ENCODE assay signal across 18 cellular contexts in genomic region chr11:109309153-109309552, GRCh38.
A peak's percentile ranks its signal among the peaks of the same experiment; 100 is the strongest.
DNase-seq lines count a peak whose midpoint lies in the region; ATAC-seq and TF ChIP-seq lines count a peak whose summit lies in the region.
"Had no signal": no experiment of that assay in that cellular context is flagged by ENCODE, and none has a peak within 500 bp of the region (broad histone marks: within the 10 kb centered on the region; RNA-seq: fewer than 3 reads in every experiment).

No MANE protein-coding gene starts in this region.

- no peaks in the 10 kb centered on the region for H3F3A ChIP-seq in PC-9 (ENCODE audit: insufficient read depth, low read depth)

- no peaks in the 10 kb centered on the region for H3K36me3 ChIP-seq in PC-9 (ENCODE audit: low read depth)
- no peaks in the 10 kb centered on the region for H3K36me3 ChIP-seq in gastrocnemius medialis
- H3K36me3 ChIP-seq: prostate gland, SJSA1 had no signal

- H3K9me2 ChIP-seq in PC-9 (ENCODE audit: insufficient read depth) = no peaks in the 10 kb centered on the region

- H3K4me1 ChIP-seq in PC-9 (replicated peaks; ENCODE audit: insufficient read depth) = no peaks in the 10 kb centered on the region
- H3K4me1 ChIP-seq in gastrocnemius medialis = no peaks in the 10 kb centered on the region
- H3K4me1 ChIP-seq: prostate gland, SJSA1 had no signal

- H3K4me3 ChIP-seq in retinal pigment epithelial cell (ENCODE audit: low read length) (no peak overlapping the region), PC-9 (no peak overlapping the region), gastrocnemius medialis (no peak overlapping the region)
- H3K4me3 ChIP-seq: prostate gland, SJSA1 had no signal

- peak in 2 of 3 experiments; percentile 52 to 63 for DNase-seq in NCI-H1417 (lab: John Stamatoyannopoulos, UW)
- DNase-seq in NCI-H1417 treated with DMSO at 0.1 percent for 48 hours (lab: John Stamatoyannopoulos, UW) = no peak
- DNase-seq in NCI-H2171 (lab: John Stamatoyannopoulos, UW) = peak; percentile 26
- peak; percentile 38 for DNase-seq in amniotic epithelial cell (ENCODE audit: low read depth)
- peak; percentile 28 for DNase-seq in retinal pigment epithelial cell (ENCODE audit: low read depth)
- DNase-seq in PC-9 = no peak
- no peak for DNase-seq in gastrocnemius medialis
- DNase-seq in DMS114 treated with DMSO at 0.1 percent for 48 hours (lab: John Stamatoyannopoulos, UW; ENCODE audit: unreplicated experiment) = no peak
- DNase-seq: activated CD8-positive, alpha-beta T cell treated with anti-CD3 and anti-CD28 coated beads for 36 hours; anterior cingulate cortex; CD4-positive, CD25-positive, alpha-beta regulatory T cell; HCEC 1CT; natural killer cell; NCI-H1048; stimulated activated CD4-positive, alpha-beta T cell treated with anti-CD3 and anti-CD28 coated beads, Interleukin-2, amount 100 ng/mL, for 24 hours had no signal

- H3K9me3 ChIP-seq in PC-9 (ENCODE audit: insufficient read depth, low read depth) = no peaks in the 10 kb centered on the region
- no peaks in the 10 kb centered on the region for H3K9me3 ChIP-seq in gastrocnemius medialis
- H3K9me3 ChIP-seq: prostate gland, SJSA1 had no signal

- H3K27me3 ChIP-seq in PC-9 (ENCODE audit: insufficient read depth, low read depth) (peaks cover 8% of the 10 kb centered on the region), gastrocnemius medialis (no peaks in the 10 kb centered on the region)
- H3K27me3 ChIP-seq: SJSA1 had no signal

- no peak for TF ChIP-seq CTCF in retinal pigment epithelial cell (conservative IDR thresholded peaks at IDR 0.05; ENCODE audit: low read depth, low read length)
- no peak for TF ChIP-seq CTCF in PC-9 (conservative IDR thresholded peaks at IDR 0.05)
- no peak for TF ChIP-seq CTCF in gastrocnemius medialis (IDR thresholded peaks at IDR 0.05 in 4 of 5, conservative IDR thresholded peaks at IDR 0.05 in 1 of 5)

- POLR2A ChIA-PET in PC-9 (lab: Charles Lee; ENCODE audit: unreplicated experiment) = no interaction called here

- H3K27ac ChIP-seq in PC-9 (no peak overlapping the region), gastrocnemius medialis (no peak overlapping the region)
- H3K27ac ChIP-seq: 22Rv1, prostate gland, SJSA1 had no signal

- TF ChIP-seq POLR2A in gastrocnemius medialis (IDR thresholded peaks at IDR 0.05) = no peak

- ATAC-seq in gastrocnemius medialis = no peak
- ATAC-seq: activated CD8-positive, alpha-beta T cell treated with anti-CD3 and anti-CD28 coated beads for 36 hours; natural killer cell had no signal

- BruUV-seq in PC-9 (replicated peaks; lab: Mats Ljungman, UMichigan) = no TSS peak

- no peaks in the 10 kb centered on the region for H4K20me1 ChIP-seq in PC-9 (ENCODE audit: insufficient read depth)

- in situ Hi-C loops in gastrocnemius medialis (cut with MboI; ENCODE audit: low sequenced_read_pairs in 4 of 4) = no loop called here

- CTCF ChIA-PET in PC-9 (lab: Charles Lee) = interaction anchor here (0.6 kb wide), 1 partner anchor 13 kb away, joined by 3 read pairs; no protein-coding TSS in a partner anchor

- no peak overlapping the region for H3K4me2 ChIP-seq in PC-9

- no peak overlapping the region for H2AFZ ChIP-seq in PC-9

- intact Hi-C loops in PC-9 (cut with micrococcal nuclease; ENCODE audit: unreplicated experiment) (no loop called here), gastrocnemius medialis (cut with DNase I; ENCODE audit: low total_unique reads) (no loop called here)

- H3K79me2 ChIP-seq in PC-9 (ENCODE audit: low read depth) = no peaks in the 10 kb centered on the region

Comparison
In these comparisons a context has a peak if more than half of its experiments do, and no peak if none do; other contexts are left out.
1. DNase-seq: peak in NCI-H1417 (2 of 3), NCI-H2171 (single experiment), amniotic epithelial cell (single experiment) and retinal pigment epithelial cell (single experiment); none in NCI-H1417 treated with DMSO at 0.1 percent for 48 hours (single experiment), PC-9 (0 of 2), gastrocnemius medialis (0 of 2) and DMS114 treated with DMSO at 0.1 percent for 48 hours (single experiment).